ENCODE assay signal across 15 cellular contexts in the genomic region with DNA sequence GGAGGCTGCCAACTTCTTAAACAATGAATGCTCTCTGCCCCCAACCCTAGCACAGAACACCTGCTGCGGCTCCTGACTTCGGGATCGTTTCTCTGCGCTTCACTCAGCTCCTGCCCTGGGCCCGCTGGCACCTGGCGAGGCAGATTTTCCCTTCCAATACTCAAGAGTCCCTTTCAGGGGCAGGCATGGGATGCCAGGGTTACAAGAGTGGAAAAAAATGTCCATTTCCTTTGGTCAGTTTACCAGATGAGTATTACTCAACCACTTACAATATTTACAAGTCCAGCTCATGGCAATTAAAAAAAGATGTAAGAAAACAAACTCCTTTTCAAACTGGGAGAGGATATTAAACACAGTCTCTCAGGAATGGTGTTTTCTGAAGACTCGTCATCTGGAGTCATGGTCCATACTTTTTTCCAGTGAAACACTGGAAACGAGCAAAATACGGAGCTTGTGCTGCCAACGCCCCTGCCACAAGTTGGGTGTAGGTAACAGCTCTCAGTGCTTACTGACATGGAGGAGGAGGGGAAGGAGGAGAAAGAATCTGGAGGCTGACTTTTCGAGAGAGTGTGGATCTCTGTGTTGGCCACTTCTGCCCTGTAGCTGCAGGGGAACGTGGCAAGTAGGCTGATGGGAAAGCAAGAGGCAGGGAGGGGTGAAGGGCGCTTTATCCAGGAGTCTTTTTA.
DNase-seq lines count a peak whose midpoint lies in the region; ATAC-seq and TF ChIP-seq lines count a peak whose summit lies in the region.
"Had no signal": no experiment of that assay in that cellular context is flagged by ENCODE, and none has a peak within 500 bp of the region (broad histone marks: within the 10 kb centered on the region; RNA-seq: fewer than 3 reads in every experiment).

No MANE protein-coding gene starts in this region.

- peaks cover 0 to 5% of the 10 kb centered on the region in 2 donors for H3K9me3 Mint-ChIP-seq in activated naive CD4-positive, alpha-beta T cell treated with anti-CD3 and anti-CD28 coated beads, Interleukin-2, amount 50 U/mL, for 72 hours
- H3K9me3 Mint-ChIP-seq: dendritic cell treated with granulocyte-macrophage colony-stimulating factor and Interleukin-4, amounts not matched to agents 40 ng/mL and 50 ng/mL, for 4 days; stimulated activated effector memory CD8-positive, alpha-beta T cell treated with anti-CD3 and anti-CD28 coated beads, Interleukin-12 subunit alpha, Interleukin-12 subunit beta, amount 100 ng/mL, for 72 hours had no signal

- TF ChIP-seq RAD21 in Ishikawa (IDR thresholded peaks at IDR 0.05; ENCODE audit: low read depth), result no peak

- peaks cover 0 to 15% of the 10 kb centered on the region in 2 donors for H3K36me3 Mint-ChIP-seq in activated naive CD4-positive, alpha-beta T cell treated with anti-CD3 and anti-CD28 coated beads, Interleukin-2, amount 50 U/mL, for 72 hours

- H3K79me2 ChIP-seq in osteoblast (ENCODE audit: insufficient read depth, low read length), result no peaks in the 10 kb centered on the region

- H2AFZ ChIP-seq in osteoblast (ENCODE audit: low read length), result no peak overlapping the region

- H3K9ac ChIP-seq in BLaER1 treated with 17β-estradiol and CSF1 and Interleukin-3, amounts not matched to agents 10 nM and 100 nM, result peak overlapping the region in 3 of 11 experiments; percentile 26 to 49 (median 39); a peak in 4 of 22 replicates

- DNase-seq in astrocyte of the spinal cord (ENCODE audit: low read depth, low spot score) (peak; percentile 47), osteoblast (ENCODE audit: insufficient read length, low spot score, missing footprints) (peak; percentile 52), D341Med (ENCODE audit: low spot score) (no peak), NOMO-1 treated with DMSO at 0.1 percent for 48 hours (lab: John Stamatoyannopoulos, UW; ENCODE audit: unreplicated experiment) (no peak)
- no peak for DNase-seq in activated naive CD4-positive, alpha-beta T cell treated with anti-CD3 and anti-CD28 coated beads, Interleukin-2, amount 50 U/mL, for 72 hours (ENCODE audit: low spot score in 2 of 2)
- DNase-seq: activated CD4-positive, CD25-positive, alpha-beta regulatory T cell treated with anti-CD3 and anti-CD28 coated beads, Interleukin-2, amount 50 U/mL, for 72 hours; amygdala; NCI-H1694 treated with DMSO at 0.1 percent for 48 hours; retina; stimulated activated CD4-positive, alpha-beta T cell treated with anti-CD3 and anti-CD28 coated beads, Interleukin-2, amount 100 ng/mL, for 48 hours had no signal

- no peaks in the 10 kb centered on the region for H3K9me3 ChIP-seq in BLaER1 treated with 17β-estradiol and CSF1 and Interleukin-3, amounts not matched to agents 10 nM and 100 nM (replicated peaks in 1 of 11)
- no peaks in the 10 kb centered on the region for H3K9me3 ChIP-seq in osteoblast (ENCODE audit: low read depth, low read length)

- in situ Hi-C loops in astrocyte of the spinal cord (cut with HindIII; ENCODE audit: low sequenced_read_pairs), result no loop called here

- H3K4me2 ChIP-seq in BLaER1 treated with 17β-estradiol and CSF1 and Interleukin-3, amounts not matched to agents 10 nM and 100 nM, result peak overlapping the region; percentile 32 to 97 (median 86)
- H3K4me2 ChIP-seq in osteoblast (ENCODE audit: insufficient read depth, low read length), result no peak overlapping the region

- TF ChIP-seq CTCF in astrocyte of the spinal cord (IDR thresholded peaks at IDR 0.05; ENCODE audit: low read depth, low read length) (no peak), osteoblast (IDR thresholded peaks at IDR 0.05; ENCODE audit: extremely low read depth, low read depth, low read length) (no peak)

- H4K20me1 ChIP-seq in BLaER1 treated with 17β-estradiol and CSF1 and Interleukin-3, amounts not matched to agents 10 nM and 100 nM, result peaks cover 25 to 58% (median 44%) of the 10 kb centered on the region in 11 experiments; a peak in 19 of 22 replicates
- H4K20me1 ChIP-seq in osteoblast (ENCODE audit: insufficient read depth, low read length), result no peaks in the 10 kb centered on the region

- ATAC-seq in activated CD4-positive, CD25-positive, alpha-beta regulatory T cell treated with anti-CD3 and anti-CD28 coated beads, Interleukin-2, amount 50 U/mL, for 24 hours, result no peak
- ATAC-seq in activated naive CD4-positive, alpha-beta T cell treated with anti-CD3 and anti-CD28 coated beads, Interleukin-2, amount 50 U/mL, for 72 hours, result no peak
- ATAC-seq: stimulated activated effector memory CD8-positive, alpha-beta T cell treated with anti-CD3 and anti-CD28 coated beads, Interleukin-12 subunit alpha, Interleukin-12 subunit beta, amount 100 ng/mL, for 72 hours had no signal

- peak overlapping the region in 4 of 10 experiments; percentile 6 to 43 (median 22); a peak in 5 of 20 replicates for H3K4me3 ChIP-seq in BLaER1 treated with 17β-estradiol and CSF1 and Interleukin-3, amounts not matched to agents 10 nM and 100 nM
- H3K4me3 ChIP-seq in astrocyte of the spinal cord (ENCODE audit: low read depth, low read length), result no peak overlapping the region
- no peak overlapping the region for H3K4me3 ChIP-seq in osteoblast (ENCODE audit: insufficient read depth, low read length)

- H3K36me3 ChIP-seq in BLaER1 treated with 17β-estradiol and CSF1 and Interleukin-3, amounts not matched to agents 10 nM and 100 nM, result peaks cover 0 to under 1% (median 0%) of the 10 kb centered on the region in 11 experiments; a peak in 2 of 22 replicates
- no peaks in the 10 kb centered on the region for H3K36me3 ChIP-seq in osteoblast (ENCODE audit: insufficient read depth, low read length)

- H3K27me3 ChIP-seq in BLaER1 treated with 17β-estradiol and CSF1 and Interleukin-3, amounts not matched to agents 10 nM and 100 nM, result peaks cover 17 to 40% (median 30%) of the 10 kb centered on the region in 11 experiments; a peak in 21 of 22 replicates
- H3K27me3 ChIP-seq in osteoblast (ENCODE audit: insufficient read depth, low read length), result no peaks in the 10 kb centered on the region

- no peak overlapping the region; a peak in 1 of 22 replicates for H3K27ac ChIP-seq in BLaER1 treated with 17β-estradiol and CSF1 and Interleukin-3, amounts not matched to agents 10 nM and 100 nM
- H3K27ac ChIP-seq in osteoblast (ENCODE audit: low read depth, low read length), result no peak overlapping the region

- no peak overlapping the region for H3K27ac Mint-ChIP-seq in activated naive CD4-positive, alpha-beta T cell treated with anti-CD3 and anti-CD28 coated beads, Interleukin-2, amount 50 U/mL, for 72 hours
- H3K27ac Mint-ChIP-seq: dendritic cell treated with granulocyte-macrophage colony-stimulating factor and Interleukin-4, amounts not matched to agents 40 ng/mL and 50 ng/mL, for 4 days; stimulated activated effector memory CD8-positive, alpha-beta T cell treated with anti-CD3 and anti-CD28 coated beads, Interleukin-12 subunit alpha, Interleukin-12 subunit beta, amount 100 ng/mL, for 72 hours had no signal

- TF ChIP-seq EP300 in Ishikawa (IDR thresholded peaks at IDR 0.05; ENCODE audit: borderline replicate concordance), result 0 out of 2 replicates have a peak, but pooled peaks have one; percentile 18

- H3K4me1 ChIP-seq in BLaER1 treated with 17β-estradiol and CSF1 and Interleukin-3, amounts not matched to agents 10 nM and 100 nM, result peaks cover 24 to 64% (median 45%) of the 10 kb centered on the region in 10 experiments
- no peaks in the 10 kb centered on the region for H3K4me1 ChIP-seq in osteoblast (ENCODE audit: insufficient read depth, low read length)

TF ChIP-seq in Ishikawa, 13 proteins besides CTCF, POLR2A, EP300 and RAD21 (continues in another document):
- TF ChIP-seq TAF1 (IDR thresholded peaks at IDR 0.05; ENCODE audit: low read depth), result no peak
- no peak for TF ChIP-seq EGR1 (IDR thresholded peaks at IDR 0.05)
- TF ChIP-seq NFIC (IDR thresholded peaks at IDR 0.05), result peak; percentile 75
- TF ChIP-seq, protein P1, sequence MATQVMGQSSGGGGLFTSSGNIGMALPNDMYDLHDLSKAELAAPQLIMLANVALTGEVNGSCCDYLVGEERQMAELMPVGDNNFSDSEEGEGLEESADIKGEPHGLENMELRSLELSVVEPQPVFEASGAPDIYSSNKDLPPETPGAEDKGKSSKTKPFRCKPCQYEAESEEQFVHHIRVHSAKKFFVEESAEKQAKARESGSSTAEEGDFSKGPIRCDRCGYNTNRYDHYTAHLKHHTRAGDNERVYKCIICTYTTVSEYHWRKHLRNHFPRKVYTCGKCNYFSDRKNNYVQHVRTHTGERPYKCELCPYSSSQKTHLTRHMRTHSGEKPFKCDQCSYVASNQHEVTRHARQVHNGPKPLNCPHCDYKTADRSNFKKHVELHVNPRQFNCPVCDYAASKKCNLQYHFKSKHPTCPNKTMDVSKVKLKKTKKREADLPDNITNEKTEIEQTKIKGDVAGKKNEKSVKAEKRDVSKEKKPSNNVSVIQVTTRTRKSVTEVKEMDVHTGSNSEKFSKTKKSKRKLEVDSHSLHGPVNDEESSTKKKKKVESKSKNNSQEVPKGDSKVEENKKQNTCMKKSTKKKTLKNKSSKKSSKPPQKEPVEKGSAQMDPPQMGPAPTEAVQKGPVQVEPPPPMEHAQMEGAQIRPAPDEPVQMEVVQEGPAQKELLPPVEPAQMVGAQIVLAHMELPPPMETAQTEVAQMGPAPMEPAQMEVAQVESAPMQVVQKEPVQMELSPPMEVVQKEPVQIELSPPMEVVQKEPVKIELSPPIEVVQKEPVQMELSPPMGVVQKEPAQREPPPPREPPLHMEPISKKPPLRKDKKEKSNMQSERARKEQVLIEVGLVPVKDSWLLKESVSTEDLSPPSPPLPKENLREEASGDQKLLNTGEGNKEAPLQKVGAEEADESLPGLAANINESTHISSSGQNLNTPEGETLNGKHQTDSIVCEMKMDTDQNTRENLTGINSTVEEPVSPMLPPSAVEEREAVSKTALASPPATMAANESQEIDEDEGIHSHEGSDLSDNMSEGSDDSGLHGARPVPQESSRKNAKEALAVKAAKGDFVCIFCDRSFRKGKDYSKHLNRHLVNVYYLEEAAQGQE (IDR thresholded peaks at IDR 0.05; ENCODE audit: low read depth), result no peak
- TF ChIP-seq FOXM1 (IDR thresholded peaks at IDR 0.05; ENCODE audit: borderline replicate concordance, low read depth), result no peak
- no peak for TF ChIP-seq ZBTB7A (IDR thresholded peaks at IDR 0.05; ENCODE audit: low read depth)
- TF ChIP-seq, protein P2, sequence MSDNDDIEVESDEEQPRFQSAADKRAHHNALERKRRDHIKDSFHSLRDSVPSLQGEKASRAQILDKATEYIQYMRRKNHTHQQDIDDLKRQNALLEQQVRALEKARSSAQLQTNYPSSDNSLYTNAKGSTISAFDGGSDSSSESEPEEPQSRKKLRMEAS (IDR thresholded peaks at IDR 0.05), result peak; percentile 39; the same call in 1 of the 2 replicates
- TF ChIP-seq TCF12 (IDR thresholded peaks at IDR 0.05; ENCODE audit: low read depth), result 0 out of 2 replicates have a peak, but pooled peaks have one; percentile 16
- TF ChIP-seq CREB1 (IDR thresholded peaks at IDR 0.05; ENCODE audit: low read depth), result no peak
- TF ChIP-seq CEBPB (IDR thresholded peaks at IDR 0.05), result no peak
- no peak for TF ChIP-seq TEAD4 (IDR thresholded peaks at IDR 0.05)

Comparison
In these comparisons a context has a peak if more than half of its experiments do, and no peak if none do; other contexts are left out.
1. DNase-seq: peak in astrocyte of the spinal cord (single experiment) and osteoblast (single experiment); none in activated naive CD4-positive, alpha-beta T cell treated with anti-CD3 and anti-CD28 coated beads, Interleukin-2, amount 50 U/mL, for 72 hours (0 of 2), D341Med (single experiment) and NOMO-1 treated with DMSO at 0.1 percent for 48 hours (single experiment).